Comparison of ENCODE assay signal across 8 cellular contexts in the genomic region with DNA sequence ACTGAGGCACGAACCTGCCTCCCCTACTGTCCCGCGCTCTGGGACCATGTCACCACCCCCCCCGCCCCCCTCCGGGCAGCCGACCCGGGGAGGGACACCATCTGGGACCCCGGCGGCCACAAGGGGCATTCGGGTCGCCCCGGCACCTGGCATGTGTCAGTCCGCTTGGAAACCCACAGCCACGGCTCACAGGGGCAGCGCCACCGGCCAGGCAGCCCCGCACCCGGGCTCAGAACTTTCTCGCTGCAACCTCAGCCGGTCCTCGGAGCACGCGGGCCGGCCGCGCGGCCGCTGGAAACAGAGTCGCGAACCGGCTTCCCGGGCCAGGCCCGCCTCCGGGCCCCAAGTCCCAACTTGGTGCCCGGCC.
DNase-seq lines count a peak whose midpoint lies in the region; ATAC-seq lines count a peak whose summit lies in the region.

No MANE protein-coding gene starts in this region.

- H3K4me1 ChIP-seq in CD8-positive, alpha-beta memory T cell (ENCODE audit: insufficient read depth, low read length), result peaks cover 34% of the 10 kb centered on the region
- H3K4me1 ChIP-seq in iPS-20b (ENCODE audit: insufficient read depth, low read length), result peaks cover 29% of the 10 kb centered on the region

- peak; percentile 18 for ATAC-seq in HG02798 (IDR thresholded peaks at IDR 0.05; ENCODE audit: poor library complexity, unreplicated experiment)
- no peak for ATAC-seq in activated naive CD8-positive, alpha-beta T cell treated with anti-CD3 and anti-CD28 coated beads, Interleukin-2, amount 50 U/mL, for 24 hours

- no peaks in the 10 kb centered on the region for H3K27me3 ChIP-seq in CD8-positive, alpha-beta memory T cell (ENCODE audit: insufficient read depth, low read length, poor library complexity, severe bottlenecking)
- peaks cover 30% of the 10 kb centered on the region for H3K27me3 ChIP-seq in iPS-20b (ENCODE audit: insufficient read depth, low read length)

- H3K27me3 Mint-ChIP-seq in CD8-positive, alpha-beta memory T cell, result peaks cover 0 to 1% of the 10 kb centered on the region in 2 donors
- H3K27me3 Mint-ChIP-seq in activated naive CD8-positive, alpha-beta T cell treated with anti-CD3 and anti-CD28 coated beads, Interleukin-2, amount 50 U/mL, for 24 hours, result peaks cover 2% of the 10 kb centered on the region
- no peaks in the 10 kb centered on the region for H3K27me3 Mint-ChIP-seq in stimulated activated naive CD8-positive, alpha-beta T cell treated with anti-CD3 and anti-CD28 coated beads, Interleukin-15, Interleukin-2, amounts not matched to agents 100 ng/mL and 50 ng/mL, for 24 hours

- H3K4me3 ChIP-seq in CD8-positive, alpha-beta memory T cell (ENCODE audit: low read length), result peak overlapping the region; percentile 63
- peak overlapping the region; percentile 67 for H3K4me3 ChIP-seq in iPS-20b (ENCODE audit: low read length)

- peak overlapping the region; percentile 60; the same call in 1 of the 2 replicates for H3K9ac ChIP-seq in iPS-20b (ENCODE audit: low read depth, low read length)

- H3K27ac ChIP-seq in CD8-positive, alpha-beta memory T cell (ENCODE audit: low read depth, low read length), result no peak overlapping the region
- H3K27ac ChIP-seq in iPS-20b (ENCODE audit: low read length), result no peak overlapping the region

- H3K36me3 Mint-ChIP-seq in CD8-positive, alpha-beta memory T cell, result peaks cover 0 to 2% (median 0%) of the 10 kb centered on the region in 3 donors
- peaks cover 2% of the 10 kb centered on the region for H3K36me3 Mint-ChIP-seq in activated naive CD8-positive, alpha-beta T cell treated with anti-CD3 and anti-CD28 coated beads, Interleukin-2, amount 50 U/mL, for 24 hours (ENCODE audit: low read depth)
- no peaks in the 10 kb centered on the region for H3K36me3 Mint-ChIP-seq in stimulated activated naive CD8-positive, alpha-beta T cell treated with anti-CD3 and anti-CD28 coated beads, Interleukin-15, Interleukin-2, amounts not matched to agents 100 ng/mL and 50 ng/mL, for 24 hours (ENCODE audit: low read depth)

- no peaks in the 10 kb centered on the region for H3K9me3 Mint-ChIP-seq in CD8-positive, alpha-beta memory T cell
- H3K9me3 Mint-ChIP-seq in activated naive CD8-positive, alpha-beta T cell treated with anti-CD3 and anti-CD28 coated beads, Interleukin-2, amount 50 U/mL, for 24 hours, result no peaks in the 10 kb centered on the region
- H3K9me3 Mint-ChIP-seq in stimulated activated naive CD8-positive, alpha-beta T cell treated with anti-CD3 and anti-CD28 coated beads, Interleukin-15, Interleukin-2, amounts not matched to agents 100 ng/mL and 50 ng/mL, for 24 hours, result no peaks in the 10 kb centered on the region

- no peaks in the 10 kb centered on the region for H3K36me3 ChIP-seq in CD8-positive, alpha-beta memory T cell (ENCODE audit: insufficient read depth, low read length)
- H3K36me3 ChIP-seq in iPS-20b (ENCODE audit: insufficient read depth, low read depth, low read length), result no peaks in the 10 kb centered on the region

- POLR2A ChIA-PET in CD8-positive, alpha-beta memory T cell (lab: Charles Lee), result no interaction called here

- H3K27ac Mint-ChIP-seq in CD8-positive, alpha-beta memory T cell, result peak overlapping the region in 4 of 8 donors; percentile 79 to 96 (median 89)
- peak overlapping the region; percentile 4 for H3K27ac Mint-ChIP-seq in activated naive CD8-positive, alpha-beta T cell treated with anti-CD3 and anti-CD28 coated beads, Interleukin-2, amount 50 U/mL, for 24 hours
- no peak overlapping the region for H3K27ac Mint-ChIP-seq in stimulated activated naive CD8-positive, alpha-beta T cell treated with anti-CD3 and anti-CD28 coated beads, Interleukin-15, Interleukin-2, amounts not matched to agents 100 ng/mL and 50 ng/mL, for 24 hours

- no peaks in the 10 kb centered on the region for H3K9me3 ChIP-seq in CD8-positive, alpha-beta memory T cell (ENCODE audit: low read length)
- no peaks in the 10 kb centered on the region for H3K9me3 ChIP-seq in iPS-20b (ENCODE audit: insufficient read depth, low read depth, low read length)

- CTCF ChIA-PET in CD8-positive, alpha-beta memory T cell (lab: Charles Lee), result no interaction called here

- peak overlapping the region; percentile 89 to 97 (median 92) for H3K4me3 Mint-ChIP-seq in CD8-positive, alpha-beta memory T cell
- H3K4me3 Mint-ChIP-seq in activated naive CD8-positive, alpha-beta T cell treated with anti-CD3 and anti-CD28 coated beads, Interleukin-2, amount 50 U/mL, for 24 hours, result peak overlapping the region; percentile 87
- peak overlapping the region; percentile 91 for H3K4me3 Mint-ChIP-seq in stimulated activated naive CD8-positive, alpha-beta T cell treated with anti-CD3 and anti-CD28 coated beads, Interleukin-15, Interleukin-2, amounts not matched to agents 100 ng/mL and 50 ng/mL, for 24 hours

- no peak for DNase-seq in CD8-positive, alpha-beta memory T cell
- DNase-seq in activated naive CD8-positive, alpha-beta T cell treated with anti-CD3 and anti-CD28 coated beads, Interleukin-2, amount 50 U/mL, for 24 hours, result peak; percentile 28
- DNase-seq in NCI-H526 treated with DMSO at 0.1 percent for 48 hours (lab: John Stamatoyannopoulos, UW) (no peak), NCI-H1092 treated with DMSO at 0.1 percent for 48 hours (lab: John Stamatoyannopoulos, UW) (no peak)
- DNase-seq in stimulated activated CD4-positive, alpha-beta T cell treated with anti-CD3 and anti-CD28 coated beads, Interleukin-4, amount 100 ng/mL, for 4 hours, result no peak

- H3K4me1 Mint-ChIP-seq in CD8-positive, alpha-beta memory T cell, result peaks cover 34 to 48% (median 37%) of the 10 kb centered on the region in 3 donors
- peaks cover 40% of the 10 kb centered on the region for H3K4me1 Mint-ChIP-seq in activated naive CD8-positive, alpha-beta T cell treated with anti-CD3 and anti-CD28 coated beads, Interleukin-2, amount 50 U/mL, for 24 hours
- peaks cover 26% of the 10 kb centered on the region for H3K4me1 Mint-ChIP-seq in stimulated activated naive CD8-positive, alpha-beta T cell treated with anti-CD3 and anti-CD28 coated beads, Interleukin-15, Interleukin-2, amounts not matched to agents 100 ng/mL and 50 ng/mL, for 24 hours (ENCODE audit: low read depth)
